Comparison of ENCODE assay signal across 1 cellular context in the genomic region with DNA sequence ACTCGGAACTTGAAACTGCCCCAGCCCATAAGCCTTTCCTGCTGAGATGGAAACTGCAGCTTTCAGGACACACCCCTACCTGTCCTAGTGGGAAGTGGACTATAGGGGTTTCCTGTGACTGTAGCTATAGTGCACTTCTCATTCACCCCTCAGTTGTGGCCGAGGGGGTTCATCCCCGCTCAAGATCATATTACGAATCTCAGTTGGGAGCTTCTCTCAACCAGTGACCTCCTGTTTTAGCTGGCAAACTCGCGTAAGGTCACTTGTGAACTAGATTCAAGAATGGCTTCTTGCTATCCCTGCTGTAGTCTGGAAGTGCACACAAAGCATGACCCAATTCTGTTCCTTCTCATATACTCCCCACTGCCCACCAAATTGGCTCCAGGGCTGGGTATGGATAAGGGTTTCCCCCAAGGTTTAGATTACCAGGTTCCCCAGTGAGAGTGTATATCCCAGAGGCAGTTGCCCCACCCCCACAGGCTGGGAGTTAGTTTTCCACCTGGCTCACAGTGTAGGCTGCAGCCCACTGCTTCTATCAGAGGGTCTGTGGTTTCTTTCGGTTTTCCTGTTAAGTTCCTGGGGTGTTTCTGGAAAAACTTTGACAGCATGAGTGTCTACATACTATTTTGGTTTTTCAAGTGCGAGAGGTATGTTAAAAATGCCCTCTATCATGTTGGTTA.
TF ChIP-seq lines count a peak whose summit lies in the region.

No MANE protein-coding gene starts in this region.

TF ChIP-seq in GM23338, 12 proteins besides CTCF, POLR2A, EP300 and RAD21 (continued from another document):
- TF ChIP-seq REST (IDR thresholded peaks at IDR 0.05; ENCODE audit: unreplicated experiment) = no peak
- no peak for TF ChIP-seq ZNF331 (CRISPR knock-in tag; IDR thresholded peaks at IDR 0.05; ENCODE audit: low read depth)
- TF ChIP-seq JUNB (IDR thresholded peaks at IDR 0.05; ENCODE audit: unreplicated experiment) = no peak
- no peak for TF ChIP-seq ZNF462 (CRISPR knock-in tag; IDR thresholded peaks at IDR 0.05)
- no peak for TF ChIP-seq NANOG (IDR thresholded peaks at IDR 0.05; ENCODE audit: borderline replicate concordance)
